Comparison of ENCODE assay signal across 1 cellular context in the genomic region with DNA sequence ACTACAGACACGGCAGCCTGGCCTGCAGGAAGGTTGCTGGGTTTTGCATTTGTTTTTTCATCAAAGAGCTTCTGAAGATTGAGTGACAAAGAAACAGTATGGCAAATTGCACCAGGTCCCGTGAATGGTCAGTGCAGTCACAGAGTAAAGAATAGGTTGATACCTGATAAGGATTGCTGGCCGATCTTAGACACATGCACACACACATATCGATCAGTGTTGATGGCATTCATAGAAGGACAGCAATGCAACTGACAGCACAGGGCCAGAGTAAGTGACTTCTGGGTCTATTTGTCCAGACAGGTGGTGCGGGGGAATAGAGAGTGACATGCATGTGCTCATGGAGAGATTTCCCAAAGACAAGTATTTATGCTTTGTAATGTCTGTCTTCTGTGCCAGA.
TF ChIP-seq lines count a peak whose summit lies in the region.

No MANE protein-coding gene starts in this region.

TF ChIP-seq in A549, 52 proteins besides CTCF, POLR2A, EP300 and RAD21 (continued from another document):
- no peak for TF ChIP-seq CBX2 (IDR thresholded peaks at IDR 0.05; ENCODE audit: borderline replicate concordance, low read depth)
- TF ChIP-seq ZNF302 (CRISPR knock-in tag; IDR thresholded peaks at IDR 0.05) = no peak
- no peak for TF ChIP-seq RCOR1 (IDR thresholded peaks at IDR 0.05; ENCODE audit: low read depth, low read length)
- no peak for TF ChIP-seq HEYL (CRISPR knock-in tag; IDR thresholded peaks at IDR 0.05)
- TF ChIP-seq FOSB (CRISPR knock-in tag; IDR thresholded peaks at IDR 0.05) = no peak
- TF ChIP-seq ZSCAN20 (CRISPR knock-in tag; IDR thresholded peaks at IDR 0.05) = no peak
- TF ChIP-seq JUN (IDR thresholded peaks at IDR 0.05) = no peak
- TF ChIP-seq RNF2 (IDR thresholded peaks at IDR 0.05; ENCODE audit: borderline replicate concordance, low read depth) = no peak
- TF ChIP-seq, protein P1, sequence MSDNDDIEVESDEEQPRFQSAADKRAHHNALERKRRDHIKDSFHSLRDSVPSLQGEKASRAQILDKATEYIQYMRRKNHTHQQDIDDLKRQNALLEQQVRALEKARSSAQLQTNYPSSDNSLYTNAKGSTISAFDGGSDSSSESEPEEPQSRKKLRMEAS (IDR thresholded peaks at IDR 0.05) = no peak
- no peak for TF ChIP-seq CHD4 (IDR thresholded peaks at IDR 0.05; ENCODE audit: borderline replicate concordance)
- TF ChIP-seq NPAS2 (CRISPR knock-in tag; IDR thresholded peaks at IDR 0.05; ENCODE audit: borderline replicate concordance) = no peak
- TF ChIP-seq POLR2AphosphoS2 (conservative IDR thresholded peaks at IDR 0.05; ENCODE audit: low read length) = no peak
- no peak for TF ChIP-seq MAFK (IDR thresholded peaks at IDR 0.05; ENCODE audit: partially characterized antibody)
- TF ChIP-seq PHF8 (IDR thresholded peaks at IDR 0.05; ENCODE audit: borderline replicate concordance, low read depth) = no peak
- TF ChIP-seq EHF (CRISPR knock-in tag; IDR thresholded peaks at IDR 0.05) = no peak
- TF ChIP-seq, protein P2, sequence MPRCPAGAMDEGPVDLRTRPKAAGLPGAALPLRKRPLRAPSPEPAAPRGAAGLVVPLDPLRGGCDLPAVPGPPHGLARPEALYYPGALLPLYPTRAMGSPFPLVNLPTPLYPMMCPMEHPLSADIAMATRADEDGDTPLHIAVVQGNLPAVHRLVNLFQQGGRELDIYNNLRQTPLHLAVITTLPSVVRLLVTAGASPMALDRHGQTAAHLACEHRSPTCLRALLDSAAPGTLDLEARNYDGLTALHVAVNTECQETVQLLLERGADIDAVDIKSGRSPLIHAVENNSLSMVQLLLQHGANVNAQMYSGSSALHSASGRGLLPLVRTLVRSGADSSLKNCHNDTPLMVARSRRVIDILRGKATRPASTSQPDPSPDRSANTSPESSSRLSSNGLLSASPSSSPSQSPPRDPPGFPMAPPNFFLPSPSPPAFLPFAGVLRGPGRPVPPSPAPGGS (IDR thresholded peaks at IDR 0.05) = no peak
- TF ChIP-seq TP53 (CRISPR knock-in tag; IDR thresholded peaks at IDR 0.05) = no peak
- TF ChIP-seq FOXS1 (CRISPR knock-in tag; IDR thresholded peaks at IDR 0.05) = no peak
